ENCODE assay signal across 8 cellular contexts in the genomic region with DNA sequence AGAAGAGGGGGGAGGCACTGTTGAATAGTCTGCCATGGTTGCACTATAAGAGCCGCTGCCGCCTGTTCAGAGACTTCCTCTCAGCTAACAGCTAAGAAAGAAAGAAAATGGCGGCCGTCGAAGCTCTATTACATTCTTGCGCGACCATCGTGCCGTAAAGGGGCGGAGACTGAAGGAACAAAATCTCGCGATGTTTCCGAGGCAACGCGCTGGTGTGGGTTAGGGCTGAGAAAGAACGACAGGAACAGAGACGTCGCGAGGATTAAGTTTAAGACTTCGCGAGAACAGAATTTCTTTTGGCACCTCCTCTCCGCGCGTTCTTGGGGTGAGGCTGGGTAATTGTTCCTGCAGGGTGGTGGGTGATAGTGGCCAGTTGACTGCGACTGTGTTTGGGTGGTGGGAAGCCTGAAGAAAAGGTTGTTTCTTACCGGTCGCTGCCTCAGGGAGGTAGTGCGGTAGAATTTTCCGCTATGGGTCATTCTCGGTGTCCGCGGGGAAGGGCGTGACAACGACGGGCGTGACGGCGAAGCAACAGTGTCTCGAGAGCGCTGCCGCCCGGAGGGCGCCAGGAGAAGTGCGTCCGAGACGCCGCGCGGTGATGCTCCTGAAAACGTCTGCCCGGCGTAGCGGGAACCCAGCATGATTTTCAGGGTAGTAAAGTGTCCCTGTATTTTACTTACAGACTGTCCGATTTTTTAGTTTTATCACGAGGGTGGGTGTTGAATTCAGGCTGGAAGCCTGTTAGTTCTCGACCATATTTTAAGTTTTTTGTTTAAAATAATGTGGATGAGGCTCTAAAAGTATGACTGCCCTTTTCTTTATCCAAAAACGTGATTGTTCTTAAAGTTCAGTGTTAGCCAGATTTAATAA. TPM values are rescaled to one million over a fixed set of nuclear protein-coding genes. Genes with fewer than 3 reads are reported as not detected.
DNase-seq lines count a peak whose midpoint lies in the region; ATAC-seq and TF ChIP-seq lines count a peak whose summit lies in the region.

A gene with protein sequence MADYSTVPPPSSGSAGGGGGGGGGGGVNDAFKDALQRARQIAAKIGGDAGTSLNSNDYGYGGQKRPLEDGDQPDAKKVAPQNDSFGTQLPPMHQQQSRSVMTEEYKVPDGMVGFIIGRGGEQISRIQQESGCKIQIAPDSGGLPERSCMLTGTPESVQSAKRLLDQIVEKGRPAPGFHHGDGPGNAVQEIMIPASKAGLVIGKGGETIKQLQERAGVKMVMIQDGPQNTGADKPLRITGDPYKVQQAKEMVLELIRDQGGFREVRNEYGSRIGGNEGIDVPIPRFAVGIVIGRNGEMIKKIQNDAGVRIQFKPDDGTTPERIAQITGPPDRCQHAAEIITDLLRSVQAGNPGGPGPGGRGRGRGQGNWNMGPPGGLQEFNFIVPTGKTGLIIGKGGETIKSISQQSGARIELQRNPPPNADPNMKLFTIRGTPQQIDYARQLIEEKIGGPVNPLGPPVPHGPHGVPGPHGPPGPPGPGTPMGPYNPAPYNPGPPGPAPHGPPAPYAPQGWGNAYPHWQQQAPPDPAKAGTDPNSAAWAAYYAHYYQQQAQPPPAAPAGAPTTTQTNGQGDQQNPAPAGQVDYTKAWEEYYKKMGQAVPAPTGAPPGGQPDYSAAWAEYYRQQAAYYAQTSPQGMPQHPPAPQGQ (minus strand): TSS at position 104 of the 870 bp plus-strand sequence. CDS start 68 bp downstream, at position 36.

- H3K36me3 ChIP-seq in duodenal mucosa (ENCODE audit: control insufficient read depth in 1 of 2, insufficient read depth in 2 of 2, low read length in 2 of 2), result no peaks in the 10 kb centered on the region

- peak in 1 of 3 donors; percentile 75 for TF ChIP-seq CTCF in lower leg skin (IDR thresholded peaks at IDR 0.05)

- no peaks in the 10 kb centered on the region for H3K27me3 ChIP-seq in duodenal mucosa (ENCODE audit: control insufficient read depth in 1 of 2, insufficient read depth in 2 of 2, low read length in 2 of 2)

- peak within 1 kb of the TSS; percentile 97 to 100 for H3K9ac ChIP-seq in duodenal mucosa (ENCODE audit: low read depth in 1 of 2, low read length in 2 of 2)

- intact Hi-C loops in lower leg skin (cut with DNase I; ENCODE audit: low total_unique reads), result loop anchor here (10.0 kb wide), 1 partner anchor 136 kb away; no protein-coding TSS in a partner anchor

- H3K9me3 ChIP-seq in duodenal mucosa (ENCODE audit: control insufficient read depth in 1 of 2, low read length in 2 of 2), result no peaks in the 10 kb centered on the region

- H3K27ac ChIP-seq in duodenal mucosa (ENCODE audit: low read depth, low read length), result peak within 1 kb of the TSS; percentile 98

- DNase-seq in CD1c-positive myeloid dendritic cell (ENCODE audit: extremely low spot score) (peak; percentile 100), NCI-H748 (lab: John Stamatoyannopoulos, UW; ENCODE audit: unreplicated experiment) (peak; percentile 99), lower leg skin (ENCODE audit: low spot score in 2 of 2) (peak; percentile 98 to 99)
- peak; percentile 82 to 98 for DNase-seq in activated CD4-positive, alpha-beta T cell treated with anti-CD3 and anti-CD28 coated beads, Interleukin-2, amount 50 U/mL, for 24 hours (ENCODE audit: low read depth in 1 of 2, low spot score in 1 of 2)
- peak; percentile 89 for DNase-seq in stimulated activated CD4-positive, alpha-beta T cell treated with anti-CD3 and anti-CD28 coated beads, Interleukin-4, amount 100 ng/mL, for 48 hours (ENCODE audit: low read depth in 2 of 2)

- peaks cover 27 to 38% of the 10 kb centered on the region in 2 donors for H3K4me1 ChIP-seq in duodenal mucosa (ENCODE audit: control insufficient read depth in 1 of 2, insufficient read depth in 2 of 2, low read length in 2 of 2)

- 0 to 1% methylated on average over 57 of the region's 57 CpGs for WGBS in lower leg skin, 2 donors

- H3K4me3 ChIP-seq in duodenal mucosa (ENCODE audit: low read depth in 1 of 2, low read length in 2 of 2), result peak within 1 kb of the TSS; percentile 94 to 99
- H3K4me3 ChIP-seq in lower leg skin (ENCODE audit: low read depth, poor library complexity, severe bottlenecking), result peak within 1 kb of the TSS; percentile 72

- peak; percentile 73 for ATAC-seq in GM19372 (IDR thresholded peaks at IDR 0.05; ENCODE audit: low read depth, unreplicated experiment)
- ATAC-seq in HG03558 (IDR thresholded peaks at IDR 0.05; ENCODE audit: extremely low read depth, unreplicated experiment), result peak; percentile 56

- peak in 1 of 2 donors; percentile 4 for TF ChIP-seq POLR2A in lower leg skin (IDR thresholded peaks at IDR 0.05)

RNA-seq across cellular contexts. Expression of the gene that starts here (rescaled TPM):
- 100 to 1,000 TPM in 1 of 4 donors, 10 to 100 TPM in 3; 48.7 to 105 (median 58.9) TPM for total RNA-seq in lower leg skin

Comparison
In these comparisons a context has a peak if more than half of its experiments do, and no peak if none do; other contexts are left out.
1. Peak in every context shown above with its lines: DNase-seq, ATAC-seq, H3K4me3 ChIP-seq and H3K27ac ChIP-seq.